Comparison of ENCODE assay signal across 10 cellular contexts in genomic region chr22:17199131-17199731, GRCh38. TPM values are rescaled to one million over a fixed set of nuclear protein-coding genes. Genes with fewer than 3 reads are reported as not detected.
DNase-seq lines count a peak whose midpoint lies in the region; ATAC-seq and TF ChIP-seq lines count a peak whose summit lies in the region.
"Had no signal": no experiment of that assay in that cellular context is flagged by ENCODE, and none has a peak within 500 bp of the region (broad histone marks: within the 10 kb centered on the region; RNA-seq: fewer than 3 reads in every experiment).

No MANE protein-coding gene starts in this region.

- no peaks in the 10 kb centered on the region for H3K36me3 ChIP-seq in HUES48 (ENCODE audit: control insufficient read depth, insufficient read depth, low read length)
- no peaks in the 10 kb centered on the region for H3K36me3 ChIP-seq in colonic mucosa
- no peaks in the 10 kb centered on the region for H3K36me3 ChIP-seq in stomach smooth muscle (ENCODE audit: control insufficient read depth in 2 of 2, insufficient read depth in 2 of 2, low read length in 2 of 2)

- intact Hi-C loops in colonic mucosa (cut with DNase I) (no loop called here), left colon (cut with DNase I, micrococcal nuclease) (no loop called here)
- intact Hi-C loops in activated T-helper 1 cell treated with anti-CD3 and anti-CD28 coated beads, Interleukin-12 subunit alpha, Interleukin-12 subunit beta, Interleukin-2, Interleukin-4 antibody, amounts not matched to agents 30 ng/mL and 10 ng/mL and 1 ng/mL, durations not matched to agents 14 hours and 24 hours and 36 hours (cut with micrococcal nuclease) = no loop called here

- no peak overlapping the region for H3K4me3 Mint-ChIP-seq in activated T-helper 1 cell treated with anti-CD3 and anti-CD28 coated beads, Interleukin-12 subunit alpha, Interleukin-12 subunit beta, Interleukin-2, Interleukin-4 antibody, amounts not matched to agents 30 ng/mL and 10 ng/mL and 1 ng/mL, durations not matched to agents 14 hours and 24 hours and 36 hours

- H3K27me3 ChIP-seq in HUES48 (ENCODE audit: control insufficient read depth, insufficient read depth, low read length) = no peaks in the 10 kb centered on the region
- H3K27me3 ChIP-seq in colonic mucosa = no peaks in the 10 kb centered on the region
- H3K27me3 ChIP-seq in stomach smooth muscle (ENCODE audit: control insufficient read depth in 1 of 2, insufficient read depth in 2 of 2, low read length in 2 of 2) = peaks cover 8% of the 10 kb centered on the region in 2 donors

- H3K27ac Mint-ChIP-seq in activated T-helper 1 cell treated with anti-CD3 and anti-CD28 coated beads, Interleukin-12 subunit alpha, Interleukin-12 subunit beta, Interleukin-2, Interleukin-4 antibody, amounts not matched to agents 30 ng/mL and 10 ng/mL and 1 ng/mL, durations not matched to agents 14 hours and 24 hours and 36 hours = no peak overlapping the region

- H3K27me3 Mint-ChIP-seq in activated T-helper 1 cell treated with anti-CD3 and anti-CD28 coated beads, Interleukin-12 subunit alpha, Interleukin-12 subunit beta, Interleukin-2, Interleukin-4 antibody, amounts not matched to agents 30 ng/mL and 10 ng/mL and 1 ng/mL, durations not matched to agents 14 hours and 24 hours and 36 hours (ENCODE audit: insufficient read depth) = no peaks in the 10 kb centered on the region

- TF ChIP-seq CTCF in colonic mucosa (IDR thresholded peaks at IDR 0.05) = no peak

- H3K27ac ChIP-seq in HUES48 (ENCODE audit: low read depth, low read length) (peak overlapping the region; percentile 99), colonic mucosa (no peak overlapping the region), stomach smooth muscle (ENCODE audit: low read length) (no peak overlapping the region)

- no peaks in the 10 kb centered on the region for H3K9me3 ChIP-seq in HUES48 (ENCODE audit: control insufficient read depth, insufficient read depth, low read length)
- H3K9me3 ChIP-seq in colonic mucosa = no peaks in the 10 kb centered on the region
- H3K9me3 ChIP-seq in stomach smooth muscle (ENCODE audit: control insufficient read depth in 2 of 2, low read length in 2 of 2) = no peaks in the 10 kb centered on the region

- H3K36me3 Mint-ChIP-seq in activated T-helper 1 cell treated with anti-CD3 and anti-CD28 coated beads, Interleukin-12 subunit alpha, Interleukin-12 subunit beta, Interleukin-2, Interleukin-4 antibody, amounts not matched to agents 30 ng/mL and 10 ng/mL and 1 ng/mL, durations not matched to agents 14 hours and 24 hours and 36 hours (ENCODE audit: low read depth) = peaks cover 22% of the 10 kb centered on the region

- peaks cover 45% of the 10 kb centered on the region for H3K4me1 ChIP-seq in HUES48 (ENCODE audit: control insufficient read depth, insufficient read depth, low read length)
- no peaks in the 10 kb centered on the region for H3K4me1 ChIP-seq in colonic mucosa
- H3K4me1 ChIP-seq in stomach smooth muscle (ENCODE audit: control insufficient read depth, insufficient read depth, low read length) = no peaks in the 10 kb centered on the region

- H3K4me3 ChIP-seq in HUES48 (ENCODE audit: low read depth, low read length) = peak overlapping the region; percentile 67
- peak overlapping the region; percentile 30 for H3K4me3 ChIP-seq in colonic mucosa
- H3K4me3 ChIP-seq in stomach smooth muscle (ENCODE audit: low read length in 2 of 2) = peak overlapping the region; percentile 30 to 55

- H3K4me1 Mint-ChIP-seq in activated T-helper 1 cell treated with anti-CD3 and anti-CD28 coated beads, Interleukin-12 subunit alpha, Interleukin-12 subunit beta, Interleukin-2, Interleukin-4 antibody, amounts not matched to agents 30 ng/mL and 10 ng/mL and 1 ng/mL, durations not matched to agents 14 hours and 24 hours and 36 hours (ENCODE audit: low read depth) = no peaks in the 10 kb centered on the region

- H3K9ac ChIP-seq in HUES48 (ENCODE audit: low read depth, low read length) = peak overlapping the region; percentile 91
- H3K9ac ChIP-seq in colonic mucosa (ENCODE audit: low read depth in 2 of 2, low read length in 2 of 2) = peak overlapping the region in 1 of 2 donors; percentile 57
- H3K9ac ChIP-seq in stomach smooth muscle (ENCODE audit: low read length in 2 of 2) = no peak overlapping the region

- DNase-seq in colonic mucosa (no peak), left colon (peak in 1 of 2 donors; percentile 11), NCI-H2196 treated with DMSO at 0.1 percent for 48 hours (lab: John Stamatoyannopoulos, UW; ENCODE audit: unreplicated experiment) (no peak), cerebellar nuclear complex (lab: John Stamatoyannopoulos, UW) (no peak), activated gamma-delta T cell (lab: John Stamatoyannopoulos, UW) (no peak)
- DNase-seq in activated T-helper 1 cell treated with anti-CD3 and anti-CD28 coated beads, Interleukin-12 subunit alpha, Interleukin-12 subunit beta, Interleukin-2, Interleukin-4 antibody, amounts not matched to agents 30 ng/mL and 10 ng/mL and 1 ng/mL, durations not matched to agents 14 hours and 24 hours and 36 hours (ENCODE audit: low spot score) = no peak
- DNase-seq: NCI-H1105 treated with DMSO at 0.1 percent for 48 hours; stimulated activated CD4-positive, alpha-beta T cell treated with anti-CD3 and anti-CD28 coated beads, Interleukin-4, amount 100 ng/mL, for 24 hours had no signal

- ATAC-seq in left colon = peak; percentile 24

- H3K9me3 Mint-ChIP-seq in activated T-helper 1 cell treated with anti-CD3 and anti-CD28 coated beads, Interleukin-12 subunit alpha, Interleukin-12 subunit beta, Interleukin-2, Interleukin-4 antibody, amounts not matched to agents 30 ng/mL and 10 ng/mL and 1 ng/mL, durations not matched to agents 14 hours and 24 hours and 36 hours = no peaks in the 10 kb centered on the region

RNA-seq across cellular contexts. Expression of gene ADA2, which starts 20.0 kb away (rescaled TPM):
- 10 to 100 TPM in 1 of 2 donors, 1 to 10 TPM in 1; 7.7 to 20.7 TPM for total RNA-seq in colonic mucosa
- 10 to 100 TPM in 1 of 2 donors, 1 to 10 TPM in 1; 7.5 to 19.2 TPM for total RNA-seq in left colon
- 3.4 and 3.7 TPM in 2 replicates for total RNA-seq in activated T-helper 1 cell treated with anti-CD3 and anti-CD28 coated beads, Interleukin-12 subunit alpha, Interleukin-12 subunit beta, Interleukin-2, Interleukin-4 antibody, amounts not matched to agents 30 ng/mL and 10 ng/mL and 1 ng/mL, durations not matched to agents 14 hours and 24 hours and 36 hours

RNA-seq across cellular contexts. Expression of gene HDHD5, which starts 40.2 kb away (rescaled TPM):
- total RNA-seq in colonic mucosa = 10 to 100 TPM; 38.1 to 50.0 TPM
- 10 to 100 TPM; 29.0 to 41.8 TPM for total RNA-seq in left colon
- 39.1 and 42.1 TPM in 2 replicates for total RNA-seq in activated T-helper 1 cell treated with anti-CD3 and anti-CD28 coated beads, Interleukin-12 subunit alpha, Interleukin-12 subunit beta, Interleukin-2, Interleukin-4 antibody, amounts not matched to agents 30 ng/mL and 10 ng/mL and 1 ng/mL, durations not matched to agents 14 hours and 24 hours and 36 hours
